In genomic region chr4:181728567-181728966, GRCh38 we compare ENCODE assay signal across 1 cellular context.
TF ChIP-seq lines count a peak whose summit lies in the region.

No MANE protein-coding gene starts in this region.

TF ChIP-seq in GM23338, 12 proteins besides CTCF, POLR2A, EP300 and RAD21 (continued from another document):
- TF ChIP-seq ZNF462 (CRISPR knock-in tag; IDR thresholded peaks at IDR 0.05) = no peak
- TF ChIP-seq NANOG (IDR thresholded peaks at IDR 0.05; ENCODE audit: borderline replicate concordance) = no peak
- TF ChIP-seq ETS1 (IDR thresholded peaks at IDR 0.05) = no peak
- no peak for TF ChIP-seq ZNF331 (CRISPR knock-in tag; IDR thresholded peaks at IDR 0.05; ENCODE audit: low read depth)
- no peak for TF ChIP-seq POLR2AphosphoS5 (IDR thresholded peaks at IDR 0.05; ENCODE audit: low read depth)
- TF ChIP-seq JUNB (IDR thresholded peaks at IDR 0.05; ENCODE audit: unreplicated experiment) = no peak
- no peak for TF ChIP-seq ZNF114 (CRISPR knock-in tag; IDR thresholded peaks at IDR 0.05)
- TF ChIP-seq REST (IDR thresholded peaks at IDR 0.05; ENCODE audit: unreplicated experiment) = no peak
TF ChIP-seq in GM23338: peak in this region for 0.
